Comparison of ENCODE assay signal across 1 cellular context in the genomic region with DNA sequence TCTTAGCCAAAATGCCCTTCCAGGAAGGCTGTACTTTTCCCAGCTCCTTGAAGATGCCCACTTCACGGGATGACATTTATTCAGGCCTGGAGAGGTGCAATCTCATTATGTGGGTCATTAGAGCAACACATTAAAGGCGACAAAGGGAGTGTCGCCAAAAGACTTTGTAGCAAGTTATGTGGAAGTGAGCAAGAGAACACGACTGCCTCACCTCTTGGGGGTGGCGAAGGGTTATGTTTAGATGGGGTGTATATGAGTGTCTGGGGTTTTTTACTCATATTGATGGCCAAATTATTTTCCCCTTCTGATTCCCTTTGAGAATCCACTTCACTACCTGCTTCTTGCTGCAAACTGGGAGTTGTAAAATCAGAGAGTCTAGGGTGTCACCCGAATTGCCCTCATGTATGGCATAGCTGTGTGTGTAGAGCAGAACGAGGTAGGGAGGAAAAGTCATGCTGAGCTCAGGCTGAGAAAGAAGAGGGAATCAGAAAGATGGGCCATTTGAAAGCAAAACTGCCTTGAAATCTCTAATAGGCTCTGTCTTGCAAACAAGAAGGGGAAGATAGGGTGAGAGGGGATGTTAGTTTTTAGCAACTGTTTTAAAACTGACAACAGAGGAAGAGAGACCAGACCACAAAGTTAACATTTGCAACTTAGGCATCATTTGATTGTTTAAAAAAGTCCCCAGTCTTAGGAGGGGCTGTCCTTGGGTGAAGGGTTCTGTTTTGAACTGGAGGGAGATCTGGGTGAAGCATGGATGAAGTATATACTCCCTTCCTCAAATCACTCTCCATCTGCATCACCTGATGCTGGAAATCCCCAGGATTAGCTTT.
TF ChIP-seq lines count a peak whose summit lies in the region.

No MANE protein-coding gene starts in this region.

TF ChIP-seq in HepG2, 621 proteins besides CTCF, POLR2A, EP300 and RAD21 (continued from another document):
- TF ChIP-seq, protein P1, sequence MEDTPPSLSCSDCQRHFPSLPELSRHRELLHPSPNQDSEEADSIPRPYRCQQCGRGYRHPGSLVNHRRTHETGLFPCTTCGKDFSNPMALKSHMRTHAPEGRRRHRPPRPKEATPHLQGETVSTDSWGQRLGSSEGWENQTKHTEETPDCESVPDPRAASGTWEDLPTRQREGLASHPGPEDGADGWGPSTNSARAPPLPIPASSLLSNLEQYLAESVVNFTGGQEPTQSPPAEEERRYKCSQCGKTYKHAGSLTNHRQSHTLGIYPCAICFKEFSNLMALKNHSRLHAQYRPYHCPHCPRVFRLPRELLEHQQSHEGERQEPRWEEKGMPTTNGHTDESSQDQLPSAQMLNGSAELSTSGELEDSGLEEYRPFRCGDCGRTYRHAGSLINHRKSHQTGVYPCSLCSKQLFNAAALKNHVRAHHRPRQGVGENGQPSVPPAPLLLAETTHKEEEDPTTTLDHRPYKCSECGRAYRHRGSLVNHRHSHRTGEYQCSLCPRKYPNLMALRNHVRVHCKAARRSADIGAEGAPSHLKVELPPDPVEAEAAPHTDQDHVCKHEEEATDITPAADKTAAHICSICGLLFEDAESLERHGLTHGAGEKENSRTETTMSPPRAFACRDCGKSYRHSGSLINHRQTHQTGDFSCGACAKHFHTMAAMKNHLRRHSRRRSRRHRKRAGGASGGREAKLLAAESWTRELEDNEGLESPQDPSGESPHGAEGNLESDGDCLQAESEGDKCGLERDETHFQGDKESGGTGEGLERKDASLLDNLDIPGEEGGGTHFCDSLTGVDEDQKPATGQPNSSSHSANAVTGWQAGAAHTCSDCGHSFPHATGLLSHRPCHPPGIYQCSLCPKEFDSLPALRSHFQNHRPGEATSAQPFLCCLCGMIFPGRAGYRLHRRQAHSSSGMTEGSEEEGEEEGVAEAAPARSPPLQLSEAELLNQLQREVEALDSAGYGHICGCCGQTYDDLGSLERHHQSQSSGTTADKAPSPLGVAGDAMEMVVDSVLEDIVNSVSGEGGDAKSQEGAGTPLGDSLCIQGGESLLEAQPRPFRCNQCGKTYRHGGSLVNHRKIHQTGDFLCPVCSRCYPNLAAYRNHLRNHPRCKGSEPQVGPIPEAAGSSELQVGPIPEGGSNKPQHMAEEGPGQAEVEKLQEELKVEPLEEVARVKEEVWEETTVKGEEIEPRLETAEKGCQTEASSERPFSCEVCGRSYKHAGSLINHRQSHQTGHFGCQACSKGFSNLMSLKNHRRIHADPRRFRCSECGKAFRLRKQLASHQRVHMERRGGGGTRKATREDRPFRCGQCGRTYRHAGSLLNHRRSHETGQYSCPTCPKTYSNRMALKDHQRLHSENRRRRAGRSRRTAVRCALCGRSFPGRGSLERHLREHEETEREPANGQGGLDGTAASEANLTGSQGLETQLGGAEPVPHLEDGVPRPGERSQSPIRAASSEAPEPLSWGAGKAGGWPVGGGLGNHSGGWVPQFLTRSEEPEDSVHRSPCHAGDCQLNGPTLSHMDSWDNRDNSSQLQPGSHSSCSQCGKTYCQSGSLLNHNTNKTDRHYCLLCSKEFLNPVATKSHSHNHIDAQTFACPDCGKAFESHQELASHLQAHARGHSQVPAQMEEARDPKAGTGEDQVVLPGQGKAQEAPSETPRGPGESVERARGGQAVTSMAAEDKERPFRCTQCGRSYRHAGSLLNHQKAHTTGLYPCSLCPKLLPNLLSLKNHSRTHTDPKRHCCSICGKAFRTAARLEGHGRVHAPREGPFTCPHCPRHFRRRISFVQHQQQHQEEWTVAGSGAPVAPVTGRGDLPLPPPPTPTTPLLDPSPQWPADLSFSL (CRISPR knock-in tag; IDR thresholded peaks at IDR 0.05) = no peak
- TF ChIP-seq ZBTB8A (CRISPR knock-in tag; IDR thresholded peaks at IDR 0.05; ENCODE audit: borderline replicate concordance, low read depth) (no peak), ZFP36 (IDR thresholded peaks at IDR 0.05; ENCODE audit: borderline replicate concordance, low read depth, low read length, partially characterized antibody) (no peak), KDM2A (CRISPR knock-in tag; IDR thresholded peaks at IDR 0.05; ENCODE audit: borderline replicate concordance, low read depth) (no peak), STAG1 (CRISPR knock-in tag; IDR thresholded peaks at IDR 0.05) (no peak), KDM1A (CRISPR knock-in tag; IDR thresholded peaks at IDR 0.05) (no peak), IRX3 (CRISPR knock-in tag; IDR thresholded peaks at IDR 0.05; ENCODE audit: borderline replicate concordance, low read depth) (no peak), ZSCAN29 (CRISPR knock-in tag; conservative IDR thresholded peaks at IDR 0.05) (no peak)
- TF ChIP-seq, protein P2, sequence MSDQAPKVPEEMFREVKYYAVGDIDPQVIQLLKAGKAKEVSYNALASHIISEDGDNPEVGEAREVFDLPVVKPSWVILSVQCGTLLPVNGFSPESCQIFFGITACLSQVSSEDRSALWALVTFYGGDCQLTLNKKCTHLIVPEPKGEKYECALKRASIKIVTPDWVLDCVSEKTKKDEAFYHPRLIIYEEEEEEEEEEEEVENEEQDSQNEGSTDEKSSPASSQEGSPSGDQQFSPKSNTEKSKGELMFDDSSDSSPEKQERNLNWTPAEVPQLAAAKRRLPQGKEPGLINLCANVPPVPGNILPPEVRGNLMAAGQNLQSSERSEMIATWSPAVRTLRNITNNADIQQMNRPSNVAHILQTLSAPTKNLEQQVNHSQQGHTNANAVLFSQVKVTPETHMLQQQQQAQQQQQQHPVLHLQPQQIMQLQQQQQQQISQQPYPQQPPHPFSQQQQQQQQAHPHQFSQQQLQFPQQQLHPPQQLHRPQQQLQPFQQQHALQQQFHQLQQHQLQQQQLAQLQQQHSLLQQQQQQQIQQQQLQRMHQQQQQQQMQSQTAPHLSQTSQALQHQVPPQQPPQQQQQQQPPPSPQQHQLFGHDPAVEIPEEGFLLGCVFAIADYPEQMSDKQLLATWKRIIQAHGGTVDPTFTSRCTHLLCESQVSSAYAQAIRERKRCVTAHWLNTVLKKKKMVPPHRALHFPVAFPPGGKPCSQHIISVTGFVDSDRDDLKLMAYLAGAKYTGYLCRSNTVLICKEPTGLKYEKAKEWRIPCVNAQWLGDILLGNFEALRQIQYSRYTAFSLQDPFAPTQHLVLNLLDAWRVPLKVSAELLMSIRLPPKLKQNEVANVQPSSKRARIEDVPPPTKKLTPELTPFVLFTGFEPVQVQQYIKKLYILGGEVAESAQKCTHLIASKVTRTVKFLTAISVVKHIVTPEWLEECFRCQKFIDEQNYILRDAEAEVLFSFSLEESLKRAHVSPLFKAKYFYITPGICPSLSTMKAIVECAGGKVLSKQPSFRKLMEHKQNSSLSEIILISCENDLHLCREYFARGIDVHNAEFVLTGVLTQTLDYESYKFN (CRISPR knock-in tag; conservative IDR thresholded peaks at IDR 0.05) = no peak
TF ChIP-seq in HepG2: peak in this region for 0.
